ENCODE assay signal across 1 cellular context in genomic region chr1:204424621-204425020, GRCh38.
TF ChIP-seq lines count a peak whose summit lies in the region.

No MANE protein-coding gene starts in this region.

TF ChIP-seq in K562, 482 proteins besides CTCF, POLR2A, EP300 and RAD21:
- TF ChIP-seq PREB (CRISPR knock-in tag; IDR thresholded peaks at IDR 0.05) (0 out of 2 replicates have a peak, but pooled peaks have one; percentile 38), FOXA3 (CRISPR knock-in tag; conservative IDR thresholded peaks at IDR 0.05 in 1 of 2, IDR thresholded peaks at IDR 0.05 in 1 of 2) (no peak)
